33 cellular contexts compared by ENCODE assay signal in genomic region chr19:11363881-11364280, GRCh38. TPM values are rescaled to one million over a fixed set of nuclear protein-coding genes. Genes with fewer than 3 reads are reported as not detected.
DNase-seq lines count a peak whose midpoint lies in the region; TF ChIP-seq lines count a peak whose summit lies in the region.
"Had no signal": no experiment of that assay in that cellular context is flagged by ENCODE, and none has a peak within 500 bp of the region (broad histone marks: within the 10 kb centered on the region; RNA-seq: fewer than 3 reads in every experiment).

No MANE protein-coding gene starts in this region.

- no peak overlapping the region for H3K4me2 ChIP-seq in osteoblast (ENCODE audit: insufficient read depth, low read length)
- H3K4me2 ChIP-seq: A549; BLaER1; BLaER1 treated with 17β-estradiol and CSF1 and Interleukin-3, amounts not matched to agents 10 nM and 100 nM had no signal

- H3K4me1 ChIP-seq in HEK293 (ENCODE audit: control insufficient read depth, insufficient read depth, low read length) (no peaks in the 10 kb centered on the region), osteoblast (ENCODE audit: insufficient read depth, low read length) (no peaks in the 10 kb centered on the region)
- H3K4me1 ChIP-seq: A549, BE2C, BLaER1, Caco-2 had no signal

- H3K36me3 ChIP-seq in H7 (replicated peaks; ENCODE audit: control insufficient read depth, insufficient read depth, low read length): peaks cover 2% of the 10 kb centered on the region
- H3K36me3 ChIP-seq in HEK293 (ENCODE audit: control insufficient read depth in 2 of 2, insufficient read depth in 1 of 2, low read length in 2 of 2): peaks cover 0 to 32% of the 10 kb centered on the region in 2 experiments; a peak in 2 of 3 replicates
- peaks cover 41% of the 10 kb centered on the region for H3K36me3 ChIP-seq in osteoblast (ENCODE audit: insufficient read depth, low read length)

- H3K4me3 ChIP-seq in H7 (ENCODE audit: insufficient read depth, low read depth, low read length) (no peak overlapping the region), HEK293 (ENCODE audit: low read depth, low read length) (no peak overlapping the region), osteoblast (ENCODE audit: insufficient read depth, low read length) (no peak overlapping the region)
- H3K4me3 ChIP-seq: A549; BLaER1; BLaER1 treated with 17β-estradiol and CSF1 and Interleukin-3, amounts not matched to agents 10 nM and 100 nM had no signal

- peaks cover 8% of the 10 kb centered on the region for H4K20me1 ChIP-seq in osteoblast (ENCODE audit: insufficient read depth, low read length)
- H4K20me1 ChIP-seq: BLaER1 had no signal

- CTCF ChIA-PET in HEK293 (lab: Yijun Ruan, JAX): interaction anchor here (1.3 kb wide), 1 partner anchor 19 kb away, joined by 3 read pairs; no protein-coding TSS in a partner anchor
- CTCF ChIA-PET in activated CD4-positive, alpha-beta T cell treated with anti-CD3 and anti-CD28 coated beads, Interleukin-2, amount 10 ng/mL, durations not matched to agents 7 days and 5 days (lab: Charles Lee): interaction anchor here (0.6 kb wide), 1 partner anchor 49 kb away, joined by 4 read pairs; no protein-coding TSS in a partner anchor

- no peaks in the 10 kb centered on the region for H3K79me2 ChIP-seq in osteoblast (ENCODE audit: insufficient read depth, low read length)

- H3K27me3 ChIP-seq in H7 (ENCODE audit: control insufficient read depth, insufficient read depth, low read length) (peaks cover 11% of the 10 kb centered on the region; the same call in 1 of the 2 replicates), osteoblast (ENCODE audit: insufficient read depth, low read length) (no peaks in the 10 kb centered on the region)
- H3K27me3 ChIP-seq: BE2C; BLaER1; BLaER1 treated with 17β-estradiol and CSF1 and Interleukin-3, amounts not matched to agents 10 nM and 100 nM had no signal

- H3K27me3 Mint-ChIP-seq in endothelial cell (ENCODE audit: unreplicated experiment): peaks cover 7% of the 10 kb centered on the region
- H3K27me3 Mint-ChIP-seq in activated CD4-positive, alpha-beta T cell treated with anti-CD3 and anti-CD28 coated beads, Interleukin-2, amount 10 ng/mL, durations not matched to agents 7 days and 5 days: no peaks in the 10 kb centered on the region
- H3K27me3 Mint-ChIP-seq: B cell; CD4-positive, alpha-beta memory T cell; CD4-positive, alpha-beta T cell; CD4-positive, CD25-positive, alpha-beta regulatory T cell; CD8-positive, alpha-beta memory T cell had no signal

- H3K4me3 Mint-ChIP-seq in endothelial cell (ENCODE audit: unreplicated experiment): no peak overlapping the region
- H3K4me3 Mint-ChIP-seq in activated CD4-positive, alpha-beta T cell treated with anti-CD3 and anti-CD28 coated beads, Interleukin-2, amount 10 ng/mL, durations not matched to agents 7 days and 5 days: no peak overlapping the region
- H3K4me3 Mint-ChIP-seq: B cell; CD14-positive monocyte; CD4-positive, alpha-beta memory T cell; CD4-positive, alpha-beta T cell; CD4-positive, CD25-positive, alpha-beta regulatory T cell; CD8-positive, alpha-beta memory T cell; CD8-positive, alpha-beta T cell had no signal

- POLR2A ChIA-PET in HEK293 (lab: Yijun Ruan, JAX): interaction anchor here (0.8 to 1.6 kb wide), 3 partner anchors 11 to 18 kb away, joined by 3 to 8 read pairs (median 3); partner anchors contain the start of genes CCDC159, SWSAP1 and TMEM205
- POLR2A ChIA-PET in activated CD4-positive, alpha-beta T cell treated with anti-CD3 and anti-CD28 coated beads, Interleukin-2, amount 10 ng/mL, durations not matched to agents 7 days and 5 days (lab: Charles Lee): no interaction called here

- H3K9me3 Mint-ChIP-seq in endothelial cell (ENCODE audit: unreplicated experiment): no peaks in the 10 kb centered on the region
- no peaks in the 10 kb centered on the region for H3K9me3 Mint-ChIP-seq in activated CD4-positive, alpha-beta T cell treated with anti-CD3 and anti-CD28 coated beads, Interleukin-2, amount 10 ng/mL, durations not matched to agents 7 days and 5 days
- H3K9me3 Mint-ChIP-seq: CD14-positive monocyte; CD4-positive, alpha-beta memory T cell; CD4-positive, alpha-beta T cell; CD4-positive, CD25-positive, alpha-beta regulatory T cell; CD8-positive, alpha-beta memory T cell; CD8-positive, alpha-beta T cell had no signal

- no peaks in the 10 kb centered on the region for H3K36me3 Mint-ChIP-seq in endothelial cell (ENCODE audit: low read depth, unreplicated experiment)
- H3K36me3 Mint-ChIP-seq in activated CD4-positive, alpha-beta T cell treated with anti-CD3 and anti-CD28 coated beads, Interleukin-2, amount 10 ng/mL, durations not matched to agents 7 days and 5 days (ENCODE audit: low read depth): peaks cover 2% of the 10 kb centered on the region

- no peak for TF ChIP-seq CTCF in HEK293 (tag by site-specific recombination; IDR thresholded peaks at IDR 0.05)
- TF ChIP-seq CTCF in osteoblast (IDR thresholded peaks at IDR 0.05; ENCODE audit: extremely low read depth, low read depth, low read length): no peak
- no peak for TF ChIP-seq CTCF in endothelial cell (IDR thresholded peaks at IDR 0.05; ENCODE audit: unreplicated experiment)

- H3K27ac ChIP-seq in HEK293 (ENCODE audit: extremely low read depth, low read depth, low read length): no peak overlapping the region
- H3K27ac ChIP-seq in osteoblast (ENCODE audit: low read depth, low read length): no peak overlapping the region
- H3K27ac ChIP-seq: 22Rv1; A549; BLaER1; BLaER1 treated with 17β-estradiol and CSF1 and Interleukin-3, amounts not matched to agents 10 nM and 100 nM; C4-2B had no signal

- H3K27ac Mint-ChIP-seq in endothelial cell (ENCODE audit: unreplicated experiment): no peak overlapping the region
- no peak overlapping the region for H3K27ac Mint-ChIP-seq in activated CD4-positive, alpha-beta T cell treated with anti-CD3 and anti-CD28 coated beads, Interleukin-2, amount 10 ng/mL, durations not matched to agents 7 days and 5 days
- H3K27ac Mint-ChIP-seq: B cell; CD4-positive, alpha-beta T cell; CD4-positive, CD25-positive, alpha-beta regulatory T cell; CD8-positive, alpha-beta T cell had no signal

- no peaks in the 10 kb centered on the region for H3K9me3 ChIP-seq in HEK293 (ENCODE audit: control insufficient read depth, insufficient read depth, low read depth, low read length)
- no peaks in the 10 kb centered on the region for H3K9me3 ChIP-seq in osteoblast (ENCODE audit: low read depth, low read length)
- H3K9me3 ChIP-seq: A549; BE2C; BLaER1; BLaER1 treated with 17β-estradiol and CSF1 and Interleukin-3, amounts not matched to agents 10 nM and 100 nM; Caco-2 had no signal

- peak; percentile 52 for DNase-seq in H7
- peak; percentile 36 for DNase-seq in osteoblast (ENCODE audit: insufficient read length, low spot score, missing footprints)
- no peak for DNase-seq in DMS 273 (lab: John Stamatoyannopoulos, UW; ENCODE audit: unreplicated experiment)
- DNase-seq in endothelial cell (ENCODE audit: low spot score): no peak
- no peak for DNase-seq in activated CD4-positive, alpha-beta T cell treated with anti-CD3 and anti-CD28 coated beads, Interleukin-2, amount 10 ng/mL, durations not matched to agents 7 days and 5 days
- DNase-seq: 8988T; ACHN; AML-193; BE2C; C1 segment of cervical spinal cord; Caco-2; Calu3; CD4-positive, alpha-beta memory T cell; CD4-positive, alpha-beta T cell; CD4-positive, CD25-positive, alpha-beta regulatory T cell; CD8-positive, alpha-beta memory T cell; CD8-positive, alpha-beta T cell; COR-L47; DMS 273 treated with DMSO at 0.1 percent for 48 hours; DMS153; DMS53; DMS79; DMS79 treated with DMSO at 0.1 percent for 48 hours; DND-41; EL had no signal

- H3K4me1 Mint-ChIP-seq in endothelial cell (ENCODE audit: unreplicated experiment): peaks cover 4% of the 10 kb centered on the region
- H3K4me1 Mint-ChIP-seq in activated CD4-positive, alpha-beta T cell treated with anti-CD3 and anti-CD28 coated beads, Interleukin-2, amount 10 ng/mL, durations not matched to agents 7 days and 5 days: no peaks in the 10 kb centered on the region
- H3K4me1 Mint-ChIP-seq: B cell; CD4-positive, alpha-beta memory T cell; CD4-positive, CD25-positive, alpha-beta regulatory T cell; CD8-positive, alpha-beta memory T cell had no signal

- H2AFZ ChIP-seq in osteoblast (ENCODE audit: low read length): no peak overlapping the region

TF ChIP-seq in HEK293, 187 proteins besides CTCF, POLR2A, EP300 and RAD21:
- TF ChIP-seq GLI2 (tag by site-specific recombination; IDR thresholded peaks at IDR 0.05; ENCODE audit: borderline replicate concordance, low read depth): no peak
- peak; percentile 70 for TF ChIP-seq ZNF10 (tag by site-specific recombination; IDR thresholded peaks at IDR 0.05)
TF ChIP-seq in HEK293: peak in this region for 1.

RNA-seq across cellular contexts. Expression of gene PLPPR2, which starts 8.6 kb away (rescaled TPM):
- 5.7 and 7.0 TPM in 2 replicates for total RNA-seq in H7 (2014; rRNA removed; shearing (Covaris generic))
- 10.6 and 14.1 TPM in 2 replicates for total RNA-seq in osteoblast
- 13.7 TPM for total RNA-seq in endothelial cell (ENCODE audit: unreplicated experiment)
- total RNA-seq in activated CD4-positive, alpha-beta T cell treated with anti-CD3 and anti-CD28 coated beads, Interleukin-2, amount 10 ng/mL, durations not matched to agents 7 days and 5 days: 1 to 10 TPM; 1.3 to 1.9 TPM

RNA-seq across cellular contexts. Expression of gene SWSAP1, which starts 10.6 kb away (rescaled TPM):
- 3.0 and 3.3 TPM in 2 replicates for total RNA-seq in H7 (2014; rRNA removed; shearing (Covaris generic))
- total RNA-seq in osteoblast: 0.72 and 0.88 TPM in 2 replicates
- 3.3 TPM for total RNA-seq in endothelial cell (ENCODE audit: unreplicated experiment)
- 1 to 10 TPM; 2.9 to 3.5 TPM for total RNA-seq in activated CD4-positive, alpha-beta T cell treated with anti-CD3 and anti-CD28 coated beads, Interleukin-2, amount 10 ng/mL, durations not matched to agents 7 days and 5 days

RNA-seq across cellular contexts. Expression of gene CCDC159, which starts 17.6 kb away (rescaled TPM):
- 2.7 and 5.5 TPM in 2 replicates for total RNA-seq in H7 (2014; rRNA removed; shearing (Covaris generic))
- total RNA-seq in osteoblast (4.0 and 8.0 TPM in 2 replicates), endothelial cell (ENCODE audit: unreplicated experiment) (22.3 TPM)
- total RNA-seq in activated CD4-positive, alpha-beta T cell treated with anti-CD3 and anti-CD28 coated beads, Interleukin-2, amount 10 ng/mL, durations not matched to agents 7 days and 5 days: 10 to 100 TPM; 18.0 to 20.5 TPM

RNA-seq across cellular contexts. Expression of gene TMEM205, which starts 17.8 kb away (rescaled TPM):
- 102 and 128 TPM in 2 replicates for total RNA-seq in H7 (2014; rRNA removed; shearing (Covaris generic))
- 29.2 and 59.4 TPM in 2 replicates for total RNA-seq in osteoblast
- total RNA-seq in endothelial cell (ENCODE audit: unreplicated experiment): 68.9 TPM
- total RNA-seq in activated CD4-positive, alpha-beta T cell treated with anti-CD3 and anti-CD28 coated beads, Interleukin-2, amount 10 ng/mL, durations not matched to agents 7 days and 5 days: 10 to 100 TPM; 25.9 to 26.7 TPM

RNA-seq across cellular contexts. Expression of gene EPOR, which starts 20.2 kb away (rescaled TPM):
- 14.9 and 15.8 TPM in 2 replicates for total RNA-seq in H7 (2014; rRNA removed; shearing (Covaris generic))
- total RNA-seq in osteoblast: 1.8 and 2.5 TPM in 2 replicates
- total RNA-seq in endothelial cell (ENCODE audit: unreplicated experiment): 18.4 TPM
- total RNA-seq in activated CD4-positive, alpha-beta T cell treated with anti-CD3 and anti-CD28 coated beads, Interleukin-2, amount 10 ng/mL, durations not matched to agents 7 days and 5 days: 1 to 10 TPM; 5.4 to 5.8 TPM

Comparison
In these comparisons a context has a peak if more than half of its experiments do, and no peak if none do; other contexts are left out.
1. DNase-seq: peak in H7 (single experiment) and osteoblast (single experiment); none in DMS 273 (single experiment), endothelial cell (single experiment) and activated CD4-positive, alpha-beta T cell treated with anti-CD3 and anti-CD28 coated beads, Interleukin-2, amount 10 ng/mL, durations not matched to agents 7 days and 5 days (single experiment).